In the genomic region with DNA sequence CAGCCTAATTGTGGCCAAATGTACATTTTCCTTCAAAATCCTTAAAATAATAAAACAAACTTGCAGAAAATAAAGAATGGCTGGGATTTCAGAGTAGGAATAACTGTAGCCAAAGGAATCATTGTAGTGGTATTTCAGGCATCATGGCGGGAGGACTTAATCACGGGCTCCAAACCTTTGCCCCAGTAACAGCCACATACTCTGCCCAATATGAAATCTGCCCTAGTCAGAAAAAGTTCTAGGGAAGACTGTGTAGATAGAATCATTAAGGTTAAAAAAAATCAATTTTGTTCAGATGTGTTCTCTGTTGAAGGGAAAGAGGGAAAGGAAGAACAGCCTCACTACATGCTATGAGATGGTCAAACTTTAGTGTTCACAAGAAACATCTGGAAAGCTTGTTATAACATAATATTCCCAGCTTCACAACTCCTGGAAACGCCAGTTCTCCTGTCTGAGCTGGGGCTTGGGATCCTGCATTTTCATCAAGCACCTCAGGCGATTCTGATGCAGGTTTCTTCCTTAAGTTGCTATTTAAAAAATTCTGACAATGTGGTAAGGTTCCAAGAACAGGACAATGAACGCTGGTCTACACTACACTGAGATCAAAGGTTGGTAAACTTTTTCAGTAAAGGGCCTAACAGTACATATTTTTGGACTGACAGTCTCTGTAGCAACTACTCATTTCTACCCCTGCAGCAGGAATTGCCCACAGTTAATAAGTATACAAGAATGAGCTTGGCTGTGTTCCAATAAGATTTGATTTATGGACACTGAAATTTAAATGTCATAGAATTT, we compare ENCODE assay signal across 1 cellular context.
TF ChIP-seq lines count a peak whose summit lies in the region.

No MANE protein-coding gene starts in this region.

TF ChIP-seq in HepG2, 621 proteins besides CTCF, POLR2A, EP300 and RAD21 (continued from another document and continues in another):
- TF ChIP-seq, protein P1, sequence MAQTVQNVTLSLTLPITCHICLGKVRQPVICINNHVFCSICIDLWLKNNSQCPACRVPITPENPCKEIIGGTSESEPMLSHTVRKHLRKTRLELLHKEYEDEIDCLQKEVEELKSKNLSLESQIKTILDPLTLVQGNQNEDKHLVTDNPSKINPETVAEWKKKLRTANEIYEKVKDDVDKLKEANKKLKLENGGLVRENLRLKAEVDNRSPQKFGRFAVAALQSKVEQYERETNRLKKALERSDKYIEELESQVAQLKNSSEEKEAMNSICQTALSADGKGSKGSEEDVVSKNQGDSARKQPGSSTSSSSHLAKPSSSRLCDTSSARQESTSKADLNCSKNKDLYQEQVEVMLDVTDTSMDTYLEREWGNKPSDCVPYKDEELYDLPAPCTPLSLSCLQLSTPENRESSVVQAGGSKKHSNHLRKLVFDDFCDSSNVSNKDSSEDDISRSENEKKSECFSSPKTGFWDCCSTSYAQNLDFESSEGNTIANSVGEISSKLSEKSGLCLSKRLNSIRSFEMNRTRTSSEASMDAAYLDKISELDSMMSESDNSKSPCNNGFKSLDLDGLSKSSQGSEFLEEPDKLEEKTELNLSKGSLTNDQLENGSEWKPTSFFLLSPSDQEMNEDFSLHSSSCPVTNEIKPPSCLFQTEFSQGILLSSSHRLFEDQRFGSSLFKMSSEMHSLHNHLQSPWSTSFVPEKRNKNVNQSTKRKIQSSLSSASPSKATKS (CRISPR knock-in tag; IDR thresholded peaks at IDR 0.05) = no peak
- 0 out of 2 replicates have a peak, but pooled peaks have one; percentile 35 for TF ChIP-seq FOXO1 (CRISPR knock-in tag; IDR thresholded peaks at IDR 0.05)
- TF ChIP-seq ZNF567 (CRISPR knock-in tag; IDR thresholded peaks at IDR 0.05; ENCODE audit: borderline replicate concordance) = no peak
- no peak for TF ChIP-seq ZNF235 (CRISPR knock-in tag; IDR thresholded peaks at IDR 0.05; ENCODE audit: borderline replicate concordance)
- TF ChIP-seq, protein P2, sequence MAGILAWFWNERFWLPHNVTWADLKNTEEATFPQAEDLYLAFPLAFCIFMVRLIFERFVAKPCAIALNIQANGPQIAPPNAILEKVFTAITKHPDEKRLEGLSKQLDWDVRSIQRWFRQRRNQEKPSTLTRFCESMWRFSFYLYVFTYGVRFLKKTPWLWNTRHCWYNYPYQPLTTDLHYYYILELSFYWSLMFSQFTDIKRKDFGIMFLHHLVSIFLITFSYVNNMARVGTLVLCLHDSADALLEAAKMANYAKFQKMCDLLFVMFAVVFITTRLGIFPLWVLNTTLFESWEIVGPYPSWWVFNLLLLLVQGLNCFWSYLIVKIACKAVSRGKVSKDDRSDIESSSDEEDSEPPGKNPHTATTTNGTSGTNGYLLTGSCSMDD (CRISPR knock-in tag; IDR thresholded peaks at IDR 0.05) = no peak
- TF ChIP-seq, protein P3, sequence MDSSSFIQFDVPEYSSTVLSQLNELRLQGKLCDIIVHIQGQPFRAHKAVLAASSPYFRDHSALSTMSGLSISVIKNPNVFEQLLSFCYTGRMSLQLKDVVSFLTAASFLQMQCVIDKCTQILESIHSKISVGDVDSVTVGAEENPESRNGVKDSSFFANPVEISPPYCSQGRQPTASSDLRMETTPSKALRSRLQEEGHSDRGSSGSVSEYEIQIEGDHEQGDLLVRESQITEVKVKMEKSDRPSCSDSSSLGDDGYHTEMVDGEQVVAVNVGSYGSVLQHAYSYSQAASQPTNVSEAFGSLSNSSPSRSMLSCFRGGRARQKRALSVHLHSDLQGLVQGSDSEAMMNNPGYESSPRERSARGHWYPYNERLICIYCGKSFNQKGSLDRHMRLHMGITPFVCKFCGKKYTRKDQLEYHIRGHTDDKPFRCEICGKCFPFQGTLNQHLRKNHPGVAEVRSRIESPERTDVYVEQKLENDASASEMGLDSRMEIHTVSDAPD (CRISPR knock-in tag; IDR thresholded peaks at IDR 0.05) = no peak
- TF ChIP-seq ZNF776 (CRISPR knock-in tag; IDR thresholded peaks at IDR 0.05) = no peak
- TF ChIP-seq ZNF674 (CRISPR knock-in tag; IDR thresholded peaks at IDR 0.05; ENCODE audit: low read depth) = no peak
- TF ChIP-seq GTF2F1 (IDR thresholded peaks at IDR 0.05; ENCODE audit: low read length) = no peak
- TF ChIP-seq CREM (IDR thresholded peaks at IDR 0.05) = peak; percentile 15; the same call in 1 of the 2 replicates
- no peak for TF ChIP-seq CREM (CRISPR knock-in tag; IDR thresholded peaks at IDR 0.05)
- no peak for TF ChIP-seq ZNF75D (CRISPR knock-in tag; IDR thresholded peaks at IDR 0.05; ENCODE audit: borderline replicate concordance)
- no peak for TF ChIP-seq MLLT10 (CRISPR knock-in tag; IDR thresholded peaks at IDR 0.05)
- no peak for TF ChIP-seq ZNF253 (CRISPR knock-in tag; IDR thresholded peaks at IDR 0.05; ENCODE audit: borderline replicate concordance)
- TF ChIP-seq ISX (CRISPR knock-in tag; conservative IDR thresholded peaks at IDR 0.05) = 0 out of 2 replicates have a peak, but pooled peaks have one; percentile 20
- TF ChIP-seq EHMT2 (IDR thresholded peaks at IDR 0.05; ENCODE audit: borderline replicate concordance, low read depth, low read length) = peak; percentile 56; the same call in 1 of the 2 replicates
- TF ChIP-seq ZNF484 (CRISPR knock-in tag; IDR thresholded peaks at IDR 0.05; ENCODE audit: borderline replicate concordance, low read depth) = no peak
- no peak for TF ChIP-seq HOXA9 (CRISPR knock-in tag; IDR thresholded peaks at IDR 0.05; ENCODE audit: borderline replicate concordance)
- TF ChIP-seq CEBPG (CRISPR knock-in tag; IDR thresholded peaks at IDR 0.05) = 0 out of 2 replicates have a peak, but pooled peaks have one; percentile 29
- TF ChIP-seq KAT8 (CRISPR knock-in tag; IDR thresholded peaks at IDR 0.05) = peak; percentile 47; the same call in 1 of the 2 replicates
- TF ChIP-seq MBNL3 (CRISPR knock-in tag; conservative IDR thresholded peaks at IDR 0.05) = no peak
- TF ChIP-seq, protein P4, sequence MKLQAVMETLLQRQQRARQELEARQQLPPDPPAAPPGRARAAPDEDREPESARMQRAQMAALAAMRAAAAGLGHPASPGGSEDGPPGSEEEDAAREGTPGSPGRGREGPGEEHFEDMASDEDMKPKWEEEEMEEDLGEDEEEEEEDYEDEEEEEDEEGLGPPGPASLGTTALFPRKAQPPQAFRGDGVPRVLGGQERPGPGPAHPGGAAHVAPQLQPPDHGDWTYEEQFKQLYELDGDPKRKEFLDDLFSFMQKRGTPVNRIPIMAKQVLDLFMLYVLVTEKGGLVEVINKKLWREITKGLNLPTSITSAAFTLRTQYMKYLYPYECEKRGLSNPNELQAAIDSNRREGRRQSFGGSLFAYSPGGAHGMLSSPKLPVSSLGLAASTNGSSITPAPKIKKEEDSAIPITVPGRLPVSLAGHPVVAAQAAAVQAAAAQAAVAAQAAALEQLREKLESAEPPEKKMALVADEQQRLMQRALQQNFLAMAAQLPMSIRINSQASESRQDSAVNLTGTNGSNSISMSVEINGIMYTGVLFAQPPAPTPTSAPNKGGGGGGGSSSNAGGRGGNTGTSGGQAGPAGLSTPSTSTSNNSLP (IDR thresholded peaks at IDR 0.05; ENCODE audit: low read depth, low read length) = peak; percentile 43; the same call in 1 of the 2 replicates
- TF ChIP-seq ZNF101 (CRISPR knock-in tag; IDR thresholded peaks at IDR 0.05; ENCODE audit: borderline replicate concordance, low read depth) = no peak
- TF ChIP-seq GTF3A (CRISPR knock-in tag; conservative IDR thresholded peaks at IDR 0.05) = no peak
- TF ChIP-seq, protein P5, sequence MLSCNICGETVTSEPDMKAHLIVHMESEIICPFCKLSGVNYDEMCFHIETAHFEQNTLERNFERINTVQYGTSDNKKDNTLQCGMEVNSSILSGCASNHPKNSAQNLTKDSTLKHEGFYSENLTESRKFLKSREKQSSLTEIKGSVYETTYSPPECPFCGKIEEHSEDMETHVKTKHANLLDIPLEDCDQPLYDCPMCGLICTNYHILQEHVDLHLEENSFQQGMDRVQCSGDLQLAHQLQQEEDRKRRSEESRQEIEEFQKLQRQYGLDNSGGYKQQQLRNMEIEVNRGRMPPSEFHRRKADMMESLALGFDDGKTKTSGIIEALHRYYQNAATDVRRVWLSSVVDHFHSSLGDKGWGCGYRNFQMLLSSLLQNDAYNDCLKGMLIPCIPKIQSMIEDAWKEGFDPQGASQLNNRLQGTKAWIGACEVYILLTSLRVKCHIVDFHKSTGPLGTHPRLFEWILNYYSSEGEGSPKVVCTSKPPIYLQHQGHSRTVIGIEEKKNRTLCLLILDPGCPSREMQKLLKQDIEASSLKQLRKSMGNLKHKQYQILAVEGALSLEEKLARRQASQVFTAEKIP (CRISPR knock-in tag; IDR thresholded peaks at IDR 0.05; ENCODE audit: borderline replicate concordance) = no peak
- TF ChIP-seq ZC3H4 (CRISPR knock-in tag; IDR thresholded peaks at IDR 0.05; ENCODE audit: borderline replicate concordance) = no peak
- no peak for TF ChIP-seq ZFP36L2 (CRISPR knock-in tag; IDR thresholded peaks at IDR 0.05)
- peak; percentile 74 for TF ChIP-seq NFIC (IDR thresholded peaks at IDR 0.05; ENCODE audit: low read length)
- TF ChIP-seq, protein P6, sequence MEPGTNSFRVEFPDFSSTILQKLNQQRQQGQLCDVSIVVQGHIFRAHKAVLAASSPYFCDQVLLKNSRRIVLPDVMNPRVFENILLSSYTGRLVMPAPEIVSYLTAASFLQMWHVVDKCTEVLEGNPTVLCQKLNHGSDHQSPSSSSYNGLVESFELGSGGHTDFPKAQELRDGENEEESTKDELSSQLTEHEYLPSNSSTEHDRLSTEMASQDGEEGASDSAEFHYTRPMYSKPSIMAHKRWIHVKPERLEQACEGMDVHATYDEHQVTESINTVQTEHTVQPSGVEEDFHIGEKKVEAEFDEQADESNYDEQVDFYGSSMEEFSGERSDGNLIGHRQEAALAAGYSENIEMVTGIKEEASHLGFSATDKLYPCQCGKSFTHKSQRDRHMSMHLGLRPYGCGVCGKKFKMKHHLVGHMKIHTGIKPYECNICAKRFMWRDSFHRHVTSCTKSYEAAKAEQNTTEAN (CRISPR knock-in tag; conservative IDR thresholded peaks at IDR 0.05) = 0 out of 2 replicates have a peak, but pooled peaks have one; percentile 52
- TF ChIP-seq ZNF124 (CRISPR knock-in tag; IDR thresholded peaks at IDR 0.05) = no peak
- TF ChIP-seq, protein P7, sequence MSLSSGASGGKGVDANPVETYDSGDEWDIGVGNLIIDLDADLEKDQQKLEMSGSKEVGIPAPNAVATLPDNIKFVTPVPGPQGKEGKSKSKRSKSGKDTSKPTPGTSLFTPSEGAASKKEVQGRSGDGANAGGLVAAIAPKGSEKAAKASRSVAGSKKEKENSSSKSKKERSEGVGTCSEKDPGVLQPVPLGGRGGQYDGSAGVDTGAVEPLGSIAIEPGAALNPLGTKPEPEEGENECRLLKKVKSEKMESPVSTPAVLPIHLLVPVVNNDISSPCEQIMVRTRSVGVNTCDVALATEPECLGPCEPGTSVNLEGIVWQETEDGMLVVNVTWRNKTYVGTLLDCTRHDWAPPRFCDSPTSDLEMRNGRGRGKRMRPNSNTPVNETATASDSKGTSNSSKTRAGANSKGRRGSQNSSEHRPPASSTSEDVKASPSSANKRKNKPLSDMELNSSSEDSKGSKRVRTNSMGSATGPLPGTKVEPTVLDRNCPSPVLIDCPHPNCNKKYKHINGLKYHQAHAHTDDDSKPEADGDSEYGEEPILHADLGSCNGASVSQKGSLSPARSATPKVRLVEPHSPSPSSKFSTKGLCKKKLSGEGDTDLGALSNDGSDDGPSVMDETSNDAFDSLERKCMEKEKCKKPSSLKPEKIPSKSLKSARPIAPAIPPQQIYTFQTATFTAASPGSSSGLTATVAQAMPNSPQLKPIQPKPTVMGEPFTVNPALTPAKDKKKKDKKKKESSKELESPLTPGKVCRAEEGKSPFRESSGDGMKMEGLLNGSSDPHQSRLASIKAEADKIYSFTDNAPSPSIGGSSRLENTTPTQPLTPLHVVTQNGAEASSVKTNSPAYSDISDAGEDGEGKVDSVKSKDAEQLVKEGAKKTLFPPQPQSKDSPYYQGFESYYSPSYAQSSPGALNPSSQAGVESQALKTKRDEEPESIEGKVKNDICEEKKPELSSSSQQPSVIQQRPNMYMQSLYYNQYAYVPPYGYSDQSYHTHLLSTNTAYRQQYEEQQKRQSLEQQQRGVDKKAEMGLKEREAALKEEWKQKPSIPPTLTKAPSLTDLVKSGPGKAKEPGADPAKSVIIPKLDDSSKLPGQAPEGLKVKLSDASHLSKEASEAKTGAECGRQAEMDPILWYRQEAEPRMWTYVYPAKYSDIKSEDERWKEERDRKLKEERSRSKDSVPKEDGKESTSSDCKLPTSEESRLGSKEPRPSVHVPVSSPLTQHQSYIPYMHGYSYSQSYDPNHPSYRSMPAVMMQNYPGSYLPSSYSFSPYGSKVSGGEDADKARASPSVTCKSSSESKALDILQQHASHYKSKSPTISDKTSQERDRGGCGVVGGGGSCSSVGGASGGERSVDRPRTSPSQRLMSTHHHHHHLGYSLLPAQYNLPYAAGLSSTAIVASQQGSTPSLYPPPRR (CRISPR knock-in tag; IDR thresholded peaks at IDR 0.05; ENCODE audit: borderline replicate concordance) = no peak
- no peak for TF ChIP-seq PRMT3 (CRISPR knock-in tag; IDR thresholded peaks at IDR 0.05; ENCODE audit: borderline replicate concordance, low read depth)
- TF ChIP-seq, protein P8, sequence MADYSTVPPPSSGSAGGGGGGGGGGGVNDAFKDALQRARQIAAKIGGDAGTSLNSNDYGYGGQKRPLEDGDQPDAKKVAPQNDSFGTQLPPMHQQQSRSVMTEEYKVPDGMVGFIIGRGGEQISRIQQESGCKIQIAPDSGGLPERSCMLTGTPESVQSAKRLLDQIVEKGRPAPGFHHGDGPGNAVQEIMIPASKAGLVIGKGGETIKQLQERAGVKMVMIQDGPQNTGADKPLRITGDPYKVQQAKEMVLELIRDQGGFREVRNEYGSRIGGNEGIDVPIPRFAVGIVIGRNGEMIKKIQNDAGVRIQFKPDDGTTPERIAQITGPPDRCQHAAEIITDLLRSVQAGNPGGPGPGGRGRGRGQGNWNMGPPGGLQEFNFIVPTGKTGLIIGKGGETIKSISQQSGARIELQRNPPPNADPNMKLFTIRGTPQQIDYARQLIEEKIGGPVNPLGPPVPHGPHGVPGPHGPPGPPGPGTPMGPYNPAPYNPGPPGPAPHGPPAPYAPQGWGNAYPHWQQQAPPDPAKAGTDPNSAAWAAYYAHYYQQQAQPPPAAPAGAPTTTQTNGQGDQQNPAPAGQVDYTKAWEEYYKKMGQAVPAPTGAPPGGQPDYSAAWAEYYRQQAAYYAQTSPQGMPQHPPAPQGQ (CRISPR knock-in tag; IDR thresholded peaks at IDR 0.05; ENCODE audit: borderline replicate concordance) = no peak
